Comparison of ENCODE assay signal across 9 cellular contexts in the genomic region with DNA sequence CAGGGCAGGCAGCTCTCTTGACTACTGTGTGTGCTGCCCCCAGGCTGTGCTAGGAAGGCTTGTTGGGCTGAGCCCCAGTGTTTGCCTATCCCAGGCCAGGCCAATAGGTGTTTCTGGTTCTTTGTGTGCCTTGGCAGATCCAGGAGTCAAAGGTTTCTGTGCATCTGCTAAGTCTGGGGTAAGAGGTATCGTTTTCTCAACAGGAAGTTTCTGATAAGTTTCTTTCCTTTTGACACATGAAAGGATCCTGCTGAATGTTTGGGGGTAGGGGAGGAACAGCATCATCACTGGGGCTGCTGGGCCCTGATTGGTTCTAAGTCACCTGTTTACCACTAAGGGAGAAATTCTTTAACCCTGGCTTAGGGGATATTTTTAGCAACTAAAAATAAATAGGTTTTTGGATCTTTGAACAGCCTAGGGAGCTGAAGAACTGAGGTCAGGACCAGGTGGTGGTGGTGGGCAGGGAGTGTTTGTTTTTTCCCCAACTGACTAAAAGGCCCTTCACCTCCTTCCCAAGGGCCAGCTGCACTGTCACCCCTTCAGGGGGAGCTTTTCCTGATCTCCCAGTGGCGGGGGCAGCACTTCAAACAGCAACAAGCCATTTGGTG.
DNase-seq lines count a peak whose midpoint lies in the region; ATAC-seq and TF ChIP-seq lines count a peak whose summit lies in the region.
"Had no signal": no experiment of that assay in that cellular context is flagged by ENCODE, and none has a peak within 500 bp of the region (broad histone marks: within the 10 kb centered on the region; RNA-seq: fewer than 3 reads in every experiment).

No MANE protein-coding gene starts in this region.

- no peak overlapping the region for H2AFZ ChIP-seq in osteoblast (ENCODE audit: low read length)

- no peak overlapping the region for H3K27ac ChIP-seq in osteoblast (ENCODE audit: low read depth, low read length)
- H3K27ac ChIP-seq: thoracic aorta had no signal

- H4K20me1 ChIP-seq in osteoblast (ENCODE audit: insufficient read depth, low read length), result no peaks in the 10 kb centered on the region

- no peak overlapping the region for H3K4me2 ChIP-seq in osteoblast (ENCODE audit: insufficient read depth, low read length)

- TF ChIP-seq CTCF in osteoblast (IDR thresholded peaks at IDR 0.05; ENCODE audit: extremely low read depth, low read depth, low read length) (no peak), foreskin fibroblast (IDR thresholded peaks at IDR 0.05; ENCODE audit: low read depth, low read length) (no peak)

- no peaks in the 10 kb centered on the region for H3K79me2 ChIP-seq in osteoblast (ENCODE audit: insufficient read depth, low read length)

- no peaks in the 10 kb centered on the region for H3K9me3 ChIP-seq in osteoblast (ENCODE audit: low read depth, low read length)
- H3K9me3 ChIP-seq: thoracic aorta had no signal

- ATAC-seq in GM19035 (IDR thresholded peaks at IDR 0.05; ENCODE audit: unreplicated experiment), result peak; percentile 63
- ATAC-seq in HG02885 (IDR thresholded peaks at IDR 0.05; ENCODE audit: poor library complexity, unreplicated experiment), result peak; percentile 71

- DNase-seq in activated CD4-positive, alpha-beta T cell treated with anti-CD3 and anti-CD28 coated beads, Interleukin-2, amount 50 U/mL, for 1 hour, result peak; percentile 38
- peak; percentile 91 for DNase-seq in lung microvascular endothelial cell (ENCODE audit: low read depth in 2 of 2)
- DNase-seq in cerebellar nuclear complex (lab: John Stamatoyannopoulos, UW), result no peak
- DNase-seq in osteoblast (ENCODE audit: insufficient read length, low spot score, missing footprints), result no peak
- no peak for DNase-seq in occipital lobe (lab: John Stamatoyannopoulos, UW)
- no peak for DNase-seq in foreskin fibroblast

- H3K4me3 ChIP-seq in osteoblast (ENCODE audit: insufficient read depth, low read length) (no peak overlapping the region), foreskin fibroblast (ENCODE audit: low read depth in 1 of 2, low read length in 2 of 2) (no peak overlapping the region)
- H3K4me3 ChIP-seq: thoracic aorta had no signal

- H3K4me1 ChIP-seq in osteoblast (ENCODE audit: insufficient read depth, low read length), result no peaks in the 10 kb centered on the region

- H3K27me3 ChIP-seq in osteoblast (ENCODE audit: insufficient read depth, low read length), result peaks cover 38% of the 10 kb centered on the region

- no peaks in the 10 kb centered on the region for H3K36me3 ChIP-seq in osteoblast (ENCODE audit: insufficient read depth, low read length)
- H3K36me3 ChIP-seq: thoracic aorta had no signal

Comparison
In these comparisons a context has a peak if more than half of its experiments do, and no peak if none do; other contexts are left out.
1. DNase-seq: peak in activated CD4-positive, alpha-beta T cell treated with anti-CD3 and anti-CD28 coated beads, Interleukin-2, amount 50 U/mL, for 1 hour (single experiment) and lung microvascular endothelial cell (2 of 2); none in cerebellar nuclear complex (0 of 2), osteoblast (single experiment), occipital lobe (single experiment) and foreskin fibroblast (0 of 2).